29 cellular contexts compared by ENCODE assay signal in genomic region chr11:45213717-45214116, GRCh38.
"Had no signal": no experiment of that assay in that cellular context is flagged by ENCODE, and none has a peak within 500 bp of the region (broad histone marks: within the 10 kb centered on the region; RNA-seq: fewer than 3 reads in every experiment).

No MANE protein-coding gene starts in this region.

- H3K9me3 ChIP-seq: colonic mucosa, esophagus muscularis mucosa, heart right ventricle, mucosa of descending colon, neutrophil, pancreas, right atrium auricular region, thoracic aorta, tibial nerve, upper lobe of right lung, vagina had no signal

- H3K36me3 ChIP-seq: colonic mucosa had no signal

- H3K27me3 Mint-ChIP-seq: memory B cell; naive B cell; natural killer cell treated with Interleukin-12 subunit alpha and Interleukin-12 subunit beta and Interleukin-15 and Interleukin-18, amount 100 ng/mL, for 72 hours; progenitor cell of endocrine pancreas; stimulated activated memory B cell treated with anti-CD40 and anti-IgM and Interleukin-4, amounts not matched to agents 10 μg/mL and 1 μg/mL and 100 μg/mL, for 72 hours had no signal

- H3K27ac Mint-ChIP-seq: dendritic cell treated with granulocyte-macrophage colony-stimulating factor and Interleukin-4, amounts not matched to agents 40 ng/mL and 50 ng/mL, for 4 days; endodermal cell; memory B cell; mesothelial cell of epicardium; natural killer cell treated with Interleukin-12 subunit alpha and Interleukin-12 subunit beta and Interleukin-15 and Interleukin-18, amount 100 ng/mL, for 72 hours; progenitor cell of endocrine pancreas; stimulated activated memory B cell treated with anti-CD40 and anti-IgM and Interleukin-4, amounts not matched to agents 10 μg/mL and 1 μg/mL and 100 μg/mL, for 72 hours had no signal

- H3K27ac ChIP-seq: colonic mucosa, esophagus muscularis mucosa, foreskin keratinocyte, heart right ventricle, neutrophil, pancreas, right atrium auricular region, thoracic aorta, upper lobe of right lung, vagina had no signal

- H3K27me3 ChIP-seq: colonic mucosa, esophagus muscularis mucosa, foreskin keratinocyte, heart right ventricle, neutrophil, pancreas, right atrium auricular region, tibial nerve, upper lobe of right lung, vagina had no signal

- ATAC-seq: foreskin keratinocyte; heart right ventricle; left ventricle myocardium superior; mucosa of descending colon; natural killer cell treated with Interleukin-12 subunit alpha and Interleukin-12 subunit beta and Interleukin-15 and Interleukin-18, amount 100 ng/mL, for 72 hours; pancreas; sciatic nerve; stimulated activated memory B cell treated with anti-CD40 and anti-IgM and Interleukin-4, amounts not matched to agents 10 μg/mL and 1 μg/mL and 100 μg/mL, for 72 hours; stimulated activated naive CD8-positive, alpha-beta T cell treated with anti-CD3 and anti-CD28 coated beads, Interleukin-15, Interleukin-2, amounts not matched to agents 100 U/mL and 50 U/mL, for 24 hours; upper lobe of right lung had no signal

- H3K4me3 ChIP-seq: colonic mucosa, esophagus muscularis mucosa, heart right ventricle, lung, mucosa of descending colon, pancreas, right atrium auricular region, thoracic aorta, tibial nerve, upper lobe of right lung, vagina had no signal

- H3K9me3 Mint-ChIP-seq: dendritic cell treated with granulocyte-macrophage colony-stimulating factor and Interleukin-4, amounts not matched to agents 40 ng/mL and 50 ng/mL, for 4 days; endodermal cell; memory B cell; mesothelial cell of epicardium; naive B cell; natural killer cell treated with Interleukin-12 subunit alpha and Interleukin-12 subunit beta and Interleukin-15 and Interleukin-18, amount 100 ng/mL, for 72 hours; neural crest cell; stimulated activated memory B cell treated with anti-CD40 and anti-IgM and Interleukin-4, amounts not matched to agents 10 μg/mL and 1 μg/mL and 100 μg/mL, for 72 hours had no signal

- H3K36me3 Mint-ChIP-seq: natural killer cell treated with Interleukin-12 subunit alpha and Interleukin-12 subunit beta and Interleukin-15 and Interleukin-18, amount 100 ng/mL, for 72 hours had no signal

- H3K4me3 Mint-ChIP-seq: dendritic cell treated with granulocyte-macrophage colony-stimulating factor and Interleukin-4, amounts not matched to agents 40 ng/mL and 50 ng/mL, for 4 days; endodermal cell; memory B cell; mesothelial cell of epicardium; naive B cell; natural killer cell treated with Interleukin-12 subunit alpha and Interleukin-12 subunit beta and Interleukin-15 and Interleukin-18, amount 100 ng/mL, for 72 hours; neural crest cell; stimulated activated memory B cell treated with anti-CD40 and anti-IgM and Interleukin-4, amounts not matched to agents 10 μg/mL and 1 μg/mL and 100 μg/mL, for 72 hours had no signal

- DNase-seq: colonic mucosa; effector CD8-positive, alpha-beta T cell; foreskin keratinocyte; heart right ventricle; hippocampal formation; kidney glomerular epithelial cell; left ventricle myocardium superior; mucosa of descending colon; naive B cell; pancreas; stimulated activated CD4-positive, alpha-beta T cell treated with anti-CD3 and anti-CD28 coated beads, Interleukin-4, amount 100 ng/mL, for 4 hours; stimulated activated naive CD8-positive, alpha-beta T cell treated with anti-CD3 and anti-CD28 coated beads, Interleukin-15, Interleukin-2, amounts not matched to agents 100 U/mL and 50 U/mL, for 24 hours; upper lobe of right lung had no signal

- H3K4me1 ChIP-seq: colonic mucosa, foreskin keratinocyte, pancreas had no signal
